ENCODE assay signal across 1 cellular context in the genomic region with DNA sequence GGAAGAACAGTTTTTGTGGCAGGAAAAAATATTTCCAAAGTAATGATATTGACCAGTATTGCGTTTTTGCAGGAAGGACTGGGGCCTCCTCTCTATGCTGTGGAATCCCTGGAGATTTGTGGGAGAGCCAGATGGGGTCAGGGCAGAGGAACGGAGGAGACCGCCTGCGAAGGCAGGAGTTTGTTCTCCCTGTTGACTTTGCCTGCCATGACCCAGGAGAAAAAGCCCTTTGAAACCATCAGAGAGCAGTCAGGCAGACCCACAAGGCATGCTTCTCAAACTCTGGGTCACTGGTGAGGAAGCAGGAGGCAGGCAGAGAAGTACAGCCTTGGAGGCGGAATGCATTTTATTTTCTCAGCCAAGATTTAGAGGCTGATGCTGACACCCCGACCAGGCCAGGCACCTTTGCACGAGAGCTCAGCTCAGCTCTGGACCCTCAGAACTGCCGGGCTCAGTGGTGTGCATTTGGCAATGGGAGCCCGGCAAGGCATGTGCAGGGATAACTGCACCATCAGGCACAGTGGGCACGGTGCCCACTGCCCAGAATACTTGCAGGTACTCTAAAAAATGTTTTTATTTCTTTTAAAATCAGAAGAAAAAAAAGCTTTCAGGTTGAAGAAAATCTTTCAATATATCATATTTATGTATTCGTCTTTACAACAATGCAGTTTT.
A peak's percentile ranks its signal among the peaks of the same experiment; 100 is the strongest.
TF ChIP-seq lines count a peak whose summit lies in the region.

No MANE protein-coding gene starts in this region.

TF ChIP-seq in HepG2, 621 proteins besides CTCF, POLR2A, EP300 and RAD21 (continued from another document):
- TF ChIP-seq ZNF224 (CRISPR knock-in tag; IDR thresholded peaks at IDR 0.05): no peak
- TF ChIP-seq ZFY (CRISPR knock-in tag; IDR thresholded peaks at IDR 0.05): 0 out of 2 replicates have a peak, but pooled peaks have one; percentile 20
- TF ChIP-seq, protein P1, sequence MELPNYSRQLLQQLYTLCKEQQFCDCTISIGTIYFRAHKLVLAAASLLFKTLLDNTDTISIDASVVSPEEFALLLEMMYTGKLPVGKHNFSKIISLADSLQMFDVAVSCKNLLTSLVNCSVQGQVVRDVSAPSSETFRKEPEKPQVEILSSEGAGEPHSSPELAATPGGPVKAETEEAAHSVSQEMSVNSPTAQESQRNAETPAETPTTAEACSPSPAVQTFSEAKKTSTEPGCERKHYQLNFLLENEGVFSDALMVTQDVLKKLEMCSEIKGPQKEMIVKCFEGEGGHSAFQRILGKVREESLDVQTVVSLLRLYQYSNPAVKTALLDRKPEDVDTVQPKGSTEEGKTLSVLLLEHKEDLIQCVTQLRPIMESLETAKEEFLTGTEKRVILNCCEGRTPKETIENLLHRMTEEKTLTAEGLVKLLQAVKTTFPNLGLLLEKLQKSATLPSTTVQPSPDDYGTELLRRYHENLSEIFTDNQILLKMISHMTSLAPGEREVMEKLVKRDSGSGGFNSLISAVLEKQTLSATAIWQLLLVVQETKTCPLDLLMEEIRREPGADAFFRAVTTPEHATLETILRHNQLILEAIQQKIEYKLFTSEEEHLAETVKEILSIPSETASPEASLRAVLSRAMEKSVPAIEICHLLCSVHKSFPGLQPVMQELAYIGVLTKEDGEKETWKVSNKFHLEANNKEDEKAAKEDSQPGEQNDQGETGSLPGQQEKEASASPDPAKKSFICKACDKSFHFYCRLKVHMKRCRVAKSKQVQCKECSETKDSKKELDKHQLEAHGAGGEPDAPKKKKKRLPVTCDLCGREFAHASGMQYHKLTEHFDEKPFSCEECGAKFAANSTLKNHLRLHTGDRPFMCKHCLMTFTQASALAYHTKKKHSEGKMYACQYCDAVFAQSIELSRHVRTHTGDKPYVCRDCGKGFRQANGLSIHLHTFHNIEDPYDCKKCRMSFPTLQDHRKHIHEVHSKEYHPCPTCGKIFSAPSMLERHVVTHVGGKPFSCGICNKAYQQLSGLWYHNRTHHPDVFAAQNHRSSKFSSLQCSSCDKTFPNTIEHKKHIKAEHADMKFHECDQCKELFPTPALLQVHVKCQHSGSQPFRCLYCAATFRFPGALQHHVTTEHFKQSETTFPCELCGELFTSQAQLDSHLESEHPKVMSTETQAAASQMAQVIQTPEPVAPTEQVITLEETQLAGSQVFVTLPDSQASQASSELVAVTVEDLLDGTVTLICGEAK (IDR thresholded peaks at IDR 0.05): no peak
- TF ChIP-seq, protein P1 (CRISPR knock-in tag; IDR thresholded peaks at IDR 0.05): no peak
- TF ChIP-seq ZNF230 (CRISPR knock-in tag; IDR thresholded peaks at IDR 0.05): no peak
- no peak for TF ChIP-seq MAFF (IDR thresholded peaks at IDR 0.05; ENCODE audit: low read depth, low read length)
- no peak for TF ChIP-seq ZNF343 (CRISPR knock-in tag; IDR thresholded peaks at IDR 0.05)
- TF ChIP-seq HIC2 (CRISPR knock-in tag; IDR thresholded peaks at IDR 0.05; ENCODE audit: low read depth): 0 out of 2 replicates have a peak, but pooled peaks have one; percentile 31
- TF ChIP-seq ZSCAN29 (CRISPR knock-in tag; conservative IDR thresholded peaks at IDR 0.05): no peak
- TF ChIP-seq BORCS8-MEF2B (CRISPR knock-in tag; IDR thresholded peaks at IDR 0.05): no peak
- no peak for TF ChIP-seq ZNF543 (CRISPR knock-in tag; IDR thresholded peaks at IDR 0.05)
